In the genomic region with DNA sequence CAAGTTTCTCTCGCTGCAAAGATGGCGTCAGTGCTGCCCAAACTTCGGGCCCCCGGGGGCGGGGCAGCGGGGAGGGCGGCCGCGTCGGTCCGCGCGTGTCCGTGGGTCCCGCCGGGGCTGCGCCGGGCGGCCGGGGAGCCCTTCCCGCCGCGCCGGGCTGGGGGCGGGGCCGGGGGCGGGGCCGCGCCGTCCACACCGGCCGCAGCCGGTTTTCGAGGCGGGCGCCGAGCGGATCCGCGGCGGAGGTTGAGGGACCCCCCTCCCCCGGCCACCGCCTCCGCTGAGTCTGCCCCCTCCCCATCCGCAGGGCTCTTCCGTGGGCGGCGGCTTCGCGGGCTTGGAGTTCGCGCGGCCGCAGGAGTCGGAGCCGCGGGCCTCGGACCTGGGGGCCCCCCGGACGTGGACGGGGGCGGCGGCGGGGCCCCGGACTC, we compare ENCODE assay signal across 1 cellular context.
TF ChIP-seq lines count a peak whose summit lies in the region.

No MANE protein-coding gene starts in this region.

TF ChIP-seq in WTC11, 78 proteins besides CTCF, POLR2A, EP300 and RAD21 (continued from another document):
- TF ChIP-seq MXD4 (CRISPR knock-in tag; IDR thresholded peaks at IDR 0.05; ENCODE audit: borderline replicate concordance) = no peak
- no peak for TF ChIP-seq CBFB (CRISPR knock-in tag; IDR thresholded peaks at IDR 0.05; ENCODE audit: low read depth)
- no peak for TF ChIP-seq IRF2 (CRISPR knock-in tag; IDR thresholded peaks at IDR 0.05; ENCODE audit: borderline replicate concordance, low read depth)
- TF ChIP-seq, protein P1, sequence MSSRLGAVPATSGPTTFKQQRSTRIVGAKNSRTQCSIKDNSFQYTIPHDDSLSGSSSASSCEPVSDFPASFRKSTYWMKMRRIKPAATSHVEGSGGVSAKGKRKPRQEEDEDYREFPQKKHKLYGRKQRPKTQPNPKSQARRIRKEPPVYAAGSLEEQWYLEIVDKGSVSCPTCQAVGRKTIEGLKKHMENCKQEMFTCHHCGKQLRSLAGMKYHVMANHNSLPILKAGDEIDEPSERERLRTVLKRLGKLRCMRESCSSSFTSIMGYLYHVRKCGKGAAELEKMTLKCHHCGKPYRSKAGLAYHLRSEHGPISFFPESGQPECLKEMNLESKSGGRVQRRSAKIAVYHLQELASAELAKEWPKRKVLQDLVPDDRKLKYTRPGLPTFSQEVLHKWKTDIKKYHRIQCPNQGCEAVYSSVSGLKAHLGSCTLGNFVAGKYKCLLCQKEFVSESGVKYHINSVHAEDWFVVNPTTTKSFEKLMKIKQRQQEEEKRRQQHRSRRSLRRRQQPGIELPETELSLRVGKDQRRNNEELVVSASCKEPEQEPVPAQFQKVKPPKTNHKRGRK (CRISPR knock-in tag; IDR thresholded peaks at IDR 0.05; ENCODE audit: borderline replicate concordance) = no peak
TF ChIP-seq in WTC11: peak in this region for 0.
